ENCODE assay signal across 24 cellular contexts in the genomic region with DNA sequence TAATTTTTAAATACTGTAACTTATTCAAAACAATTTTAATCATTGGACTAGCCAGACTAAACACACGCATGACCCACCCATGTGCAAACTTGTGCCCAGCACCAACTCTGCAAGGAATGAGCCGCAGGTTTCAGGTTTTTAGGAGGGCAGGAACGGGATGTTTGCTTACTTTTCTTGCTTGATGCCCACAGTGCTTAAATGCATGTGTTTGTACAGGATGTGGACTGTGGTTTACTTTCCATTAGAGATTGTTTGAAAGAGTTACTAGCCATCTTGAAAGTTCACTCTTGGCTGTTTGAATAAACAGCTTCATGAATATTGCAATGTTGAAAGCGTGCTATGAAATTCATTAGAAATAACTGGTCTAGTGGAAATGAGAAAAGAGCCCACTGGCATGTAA.
"Had no signal": no experiment of that assay in that cellular context is flagged by ENCODE, and none has a peak within 500 bp of the region (broad histone marks: within the 10 kb centered on the region; RNA-seq: fewer than 3 reads in every experiment).

No MANE protein-coding gene starts in this region.

- H3K9me3 ChIP-seq: colonic mucosa, pancreas, right lobe of liver, suprapubic skin, transverse colon, upper lobe of right lung, uterus had no signal

- H3K27me3 ChIP-seq: colonic mucosa, esophagus muscularis mucosa, foreskin keratinocyte, gastroesophageal sphincter, left lung, pancreas, right lobe of liver, suprapubic skin, transverse colon, upper lobe of right lung, uterus had no signal

- H3K27ac ChIP-seq: colonic mucosa, esophagus muscularis mucosa, foreskin keratinocyte, gastroesophageal sphincter, heart left ventricle, hepatocyte, left lung, pancreas, right lobe of liver, suprapubic skin, transverse colon, upper lobe of right lung, uterus had no signal

- H3K36me3 ChIP-seq: colonic mucosa, esophagus muscularis mucosa, gastroesophageal sphincter, heart left ventricle, left lung, pancreas, right lobe of liver, suprapubic skin, transverse colon, upper lobe of right lung, uterus had no signal

- H3K4me1 ChIP-seq: colonic mucosa, foreskin keratinocyte, heart left ventricle, left lung, upper lobe of right lung, uterus had no signal

- H3K4me3 ChIP-seq: colonic mucosa, esophagus muscularis mucosa, gastroesophageal sphincter, heart left ventricle, hepatocyte, left lung, pancreas, right lobe of liver, suprapubic skin, transverse colon, upper lobe of right lung, uterus had no signal

- DNase-seq: colonic mucosa; effector CD8-positive, alpha-beta T cell; foreskin keratinocyte; heart left ventricle; left cardiac atrium; left lung; mammary epithelial cell; midbrain; naive thymus-derived CD4-positive, alpha-beta T cell; occipital lobe; pancreas; right lobe of liver; small intestine; stimulated activated CD4-positive, alpha-beta T cell treated with anti-CD3 and anti-CD28 coated beads, Interleukin-15, amount 100 ng/mL, for 24 hours; stimulated activated CD4-positive, alpha-beta T cell treated with anti-CD3 and anti-CD28 coated beads, Interleukin-2, amount 100 ng/mL, for 48 hours; stimulated activated naive CD4-positive, alpha-beta T cell; stimulated activated naive CD8-positive, alpha-beta T cell treated with anti-CD3 and anti-CD28 coated beads, Interleukin-15, amount 100 ng/mL, for 72 hours; transverse colon; upper lobe of right lung; uterus had no signal

- H2AFZ ChIP-seq: hepatocyte had no signal

- H3K4me2 ChIP-seq: hepatocyte had no signal
